32 cellular contexts compared by ENCODE assay signal in genomic region chr18:35256947-35257346, GRCh38.
"Had no signal": no experiment of that assay in that cellular context is flagged by ENCODE, and none has a peak within 500 bp of the region (broad histone marks: within the 10 kb centered on the region; RNA-seq: fewer than 3 reads in every experiment).

No MANE protein-coding gene starts in this region.

- H3K4me1 Mint-ChIP-seq: natural killer cell; nephron; neural progenitor cell; stimulated activated memory B cell treated with anti-CD40 and anti-IgM and Interleukin-4, amounts not matched to agents 10 μg/mL and 1 μg/mL and 100 μg/mL, for 72 hours; stimulated activated naive CD8-positive, alpha-beta T cell treated with anti-CD3 and anti-CD28 coated beads, Interleukin-15, amount 100 ng/mL, for 72 hours had no signal

- H3K36me3 ChIP-seq: ovary, uterus had no signal

- H2AFZ ChIP-seq: neural progenitor cell, parathyroid adenoma had no signal

- H3K4me1 ChIP-seq: neural progenitor cell, parathyroid adenoma, psoas muscle, spleen, suprapubic skin, testis, tibial artery, upper lobe of right lung, uterus had no signal

- H3K4me3 Mint-ChIP-seq: naive thymus-derived CD4-positive, alpha-beta T cell; natural killer cell; nephron; neural progenitor cell; stimulated activated memory B cell treated with anti-CD40 and anti-IgM and Interleukin-4, amounts not matched to agents 10 μg/mL and 1 μg/mL and 100 μg/mL, for 72 hours; stimulated activated naive CD8-positive, alpha-beta T cell treated with anti-CD3 and anti-CD28 coated beads, Interleukin-15, amount 100 ng/mL, for 72 hours; type B pancreatic cell had no signal

- DNase-seq: naive thymus-derived CD4-positive, alpha-beta T cell; natural killer cell; occipital lobe; ovary; posterior cingulate gyrus; psoas muscle; right cardiac atrium; spleen; stimulated activated CD4-positive, alpha-beta T cell treated with anti-CD3 and anti-CD28 coated beads, Interleukin-12 subunit alpha, Interleukin-12 subunit beta, amount 100 ng/mL, for 4 hours; stimulated activated CD4-positive, alpha-beta T cell treated with anti-CD3 and anti-CD28 coated beads, Interleukin-1b, Interleukin-23, amount 100 ng/mL, for 48 hours; stimulated activated CD4-positive, alpha-beta T cell treated with anti-CD3 and anti-CD28 coated beads, Interleukin-4, amount 100 ng/mL, for 1 hour; stimulated activated CD4-positive, alpha-beta T cell treated with anti-CD3 and anti-CD28 coated beads, Interleukin-4, amount 100 ng/mL, for 4 hours; stimulated activated CD8-positive, alpha-beta memory T cell treated with anti-CD3 and anti-CD28 coated beads, Interleukin-4, amount 100 ng/mL, for 48 hours; stimulated activated naive CD4-positive, alpha-beta T cell; stimulated activated naive CD8-positive, alpha-beta T cell treated with anti-CD3 and anti-CD28 coated beads, Interleukin-15, amount 100 ng/mL, for 72 hours; stimulated activated naive CD8-positive, alpha-beta T cell treated with anti-CD3 and anti-CD28 coated beads, Interleukin-15, Interleukin-2, amounts not matched to agents 100 U/mL and 50 U/mL, for 24 hours; substantia nigra; testis; tibial artery; transverse colon; upper lobe of right lung; uterus had no signal

- H3K27me3 Mint-ChIP-seq: naive thymus-derived CD4-positive, alpha-beta T cell; progenitor cell of endocrine pancreas; stimulated activated memory B cell treated with anti-CD40 and anti-IgM and Interleukin-4, amounts not matched to agents 10 μg/mL and 1 μg/mL and 100 μg/mL, for 72 hours; stimulated activated naive CD8-positive, alpha-beta T cell treated with anti-CD3 and anti-CD28 coated beads, Interleukin-15, amount 100 ng/mL, for 72 hours; type B pancreatic cell had no signal

- H3K79me2 ChIP-seq: parathyroid adenoma had no signal

- H3K9me3 ChIP-seq: ovary, suprapubic skin, testis, upper lobe of right lung, uterus had no signal

- H3K27me3 ChIP-seq: neural progenitor cell, ovary, spleen, suprapubic skin, testis, tibial artery, transverse colon, upper lobe of right lung, uterus had no signal

- H3K27ac ChIP-seq: neural progenitor cell, ovary, parathyroid adenoma, psoas muscle, skin epidermis, spleen, suprapubic skin, testis, tibial artery, transverse colon, upper lobe of right lung, uterus had no signal

- ATAC-seq: naive thymus-derived CD4-positive, alpha-beta T cell; natural killer cell; psoas muscle; right cardiac atrium; sciatic nerve; stimulated activated memory B cell treated with anti-CD40 and anti-IgM and Interleukin-4, amounts not matched to agents 10 μg/mL and 1 μg/mL and 100 μg/mL, for 72 hours; stimulated activated naive CD8-positive, alpha-beta T cell treated with anti-CD3 and anti-CD28 coated beads, Interleukin-15, amount 100 ng/mL, for 72 hours; stimulated activated naive CD8-positive, alpha-beta T cell treated with anti-CD3 and anti-CD28 coated beads, Interleukin-15, Interleukin-2, amounts not matched to agents 100 U/mL and 50 U/mL, for 24 hours; upper lobe of right lung had no signal

- H3K4me2 ChIP-seq: neural progenitor cell, smooth muscle cell had no signal

- H3K4me3 ChIP-seq: neural progenitor cell, ovary, psoas muscle, skin epidermis, smooth muscle cell, spleen, suprapubic skin, testis, tibial artery, transverse colon, upper lobe of right lung, uterus had no signal

- H3K9ac ChIP-seq: neural progenitor cell, parathyroid adenoma had no signal

- H3K27ac Mint-ChIP-seq: natural killer cell; nephron; neural progenitor cell; progenitor cell of endocrine pancreas; stimulated activated memory B cell treated with anti-CD40 and anti-IgM and Interleukin-4, amounts not matched to agents 10 μg/mL and 1 μg/mL and 100 μg/mL, for 72 hours; type B pancreatic cell had no signal
